Comparison of ENCODE assay signal across 2 cellular contexts in the genomic region with DNA sequence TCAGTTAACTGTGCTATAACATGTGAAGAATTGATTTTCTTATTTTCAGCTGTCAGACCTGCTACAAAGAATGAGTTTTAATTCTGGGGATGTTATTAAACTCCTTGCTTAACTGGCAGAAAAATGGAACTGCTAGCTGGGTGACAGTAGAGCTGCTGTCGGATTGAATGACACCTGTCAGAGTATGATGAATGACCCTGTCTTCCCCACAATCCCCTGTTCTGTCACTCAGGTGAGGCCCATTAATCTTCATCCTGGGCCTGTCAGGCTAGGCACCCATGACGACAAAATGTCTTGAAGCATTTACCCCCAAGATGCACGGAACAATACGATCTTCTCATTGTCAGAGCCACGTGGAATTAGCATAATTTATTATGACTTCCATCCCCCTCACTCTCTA.
A peak's percentile ranks its signal among the peaks of the same experiment; 100 is the strongest.
TF ChIP-seq lines count a peak whose summit lies in the region.

No MANE protein-coding gene starts in this region.

TF ChIP-seq in IMR-90, 13 proteins besides CTCF, POLR2A, EP300 and RAD21 (continued from another document):
- TF ChIP-seq MAFK (IDR thresholded peaks at IDR 0.05; ENCODE audit: low read depth, low read length) (no peak), BHLHE40 (IDR thresholded peaks at IDR 0.05; ENCODE audit: low read depth, low read length) (no peak), CHD1 (IDR thresholded peaks at IDR 0.05; ENCODE audit: low read depth, low read length) (no peak), CEBPB (IDR thresholded peaks at IDR 0.05; ENCODE audit: low read depth, low read length) (no peak), MXI1 (IDR thresholded peaks at IDR 0.05; ENCODE audit: borderline replicate concordance, low read depth, low read length) (no peak)
- TF ChIP-seq, protein P1, sequence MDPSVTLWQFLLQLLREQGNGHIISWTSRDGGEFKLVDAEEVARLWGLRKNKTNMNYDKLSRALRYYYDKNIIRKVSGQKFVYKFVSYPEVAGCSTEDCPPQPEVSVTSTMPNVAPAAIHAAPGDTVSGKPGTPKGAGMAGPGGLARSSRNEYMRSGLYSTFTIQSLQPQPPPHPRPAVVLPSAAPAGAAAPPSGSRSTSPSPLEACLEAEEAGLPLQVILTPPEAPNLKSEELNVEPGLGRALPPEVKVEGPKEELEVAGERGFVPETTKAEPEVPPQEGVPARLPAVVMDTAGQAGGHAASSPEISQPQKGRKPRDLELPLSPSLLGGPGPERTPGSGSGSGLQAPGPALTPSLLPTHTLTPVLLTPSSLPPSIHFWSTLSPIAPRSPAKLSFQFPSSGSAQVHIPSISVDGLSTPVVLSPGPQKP (IDR thresholded peaks at IDR 0.05; ENCODE audit: borderline replicate concordance, low read depth, low read length): no peak
- TF ChIP-seq, protein P2, sequence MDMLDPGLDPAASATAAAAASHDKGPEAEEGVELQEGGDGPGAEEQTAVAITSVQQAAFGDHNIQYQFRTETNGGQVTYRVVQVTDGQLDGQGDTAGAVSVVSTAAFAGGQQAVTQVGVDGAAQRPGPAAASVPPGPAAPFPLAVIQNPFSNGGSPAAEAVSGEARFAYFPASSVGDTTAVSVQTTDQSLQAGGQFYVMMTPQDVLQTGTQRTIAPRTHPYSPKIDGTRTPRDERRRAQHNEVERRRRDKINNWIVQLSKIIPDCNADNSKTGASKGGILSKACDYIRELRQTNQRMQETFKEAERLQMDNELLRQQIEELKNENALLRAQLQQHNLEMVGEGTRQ (IDR thresholded peaks at IDR 0.05; ENCODE audit: low read depth, low read length): no peak

TF ChIP-seq in neural cell, 6 proteins besides CTCF, POLR2A, EP300 and RAD21 (continued from another document):
- TF ChIP-seq, protein P3, sequence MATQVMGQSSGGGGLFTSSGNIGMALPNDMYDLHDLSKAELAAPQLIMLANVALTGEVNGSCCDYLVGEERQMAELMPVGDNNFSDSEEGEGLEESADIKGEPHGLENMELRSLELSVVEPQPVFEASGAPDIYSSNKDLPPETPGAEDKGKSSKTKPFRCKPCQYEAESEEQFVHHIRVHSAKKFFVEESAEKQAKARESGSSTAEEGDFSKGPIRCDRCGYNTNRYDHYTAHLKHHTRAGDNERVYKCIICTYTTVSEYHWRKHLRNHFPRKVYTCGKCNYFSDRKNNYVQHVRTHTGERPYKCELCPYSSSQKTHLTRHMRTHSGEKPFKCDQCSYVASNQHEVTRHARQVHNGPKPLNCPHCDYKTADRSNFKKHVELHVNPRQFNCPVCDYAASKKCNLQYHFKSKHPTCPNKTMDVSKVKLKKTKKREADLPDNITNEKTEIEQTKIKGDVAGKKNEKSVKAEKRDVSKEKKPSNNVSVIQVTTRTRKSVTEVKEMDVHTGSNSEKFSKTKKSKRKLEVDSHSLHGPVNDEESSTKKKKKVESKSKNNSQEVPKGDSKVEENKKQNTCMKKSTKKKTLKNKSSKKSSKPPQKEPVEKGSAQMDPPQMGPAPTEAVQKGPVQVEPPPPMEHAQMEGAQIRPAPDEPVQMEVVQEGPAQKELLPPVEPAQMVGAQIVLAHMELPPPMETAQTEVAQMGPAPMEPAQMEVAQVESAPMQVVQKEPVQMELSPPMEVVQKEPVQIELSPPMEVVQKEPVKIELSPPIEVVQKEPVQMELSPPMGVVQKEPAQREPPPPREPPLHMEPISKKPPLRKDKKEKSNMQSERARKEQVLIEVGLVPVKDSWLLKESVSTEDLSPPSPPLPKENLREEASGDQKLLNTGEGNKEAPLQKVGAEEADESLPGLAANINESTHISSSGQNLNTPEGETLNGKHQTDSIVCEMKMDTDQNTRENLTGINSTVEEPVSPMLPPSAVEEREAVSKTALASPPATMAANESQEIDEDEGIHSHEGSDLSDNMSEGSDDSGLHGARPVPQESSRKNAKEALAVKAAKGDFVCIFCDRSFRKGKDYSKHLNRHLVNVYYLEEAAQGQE (IDR thresholded peaks at IDR 0.05; ENCODE audit: borderline replicate concordance): peak; percentile 13
